In the genomic region with DNA sequence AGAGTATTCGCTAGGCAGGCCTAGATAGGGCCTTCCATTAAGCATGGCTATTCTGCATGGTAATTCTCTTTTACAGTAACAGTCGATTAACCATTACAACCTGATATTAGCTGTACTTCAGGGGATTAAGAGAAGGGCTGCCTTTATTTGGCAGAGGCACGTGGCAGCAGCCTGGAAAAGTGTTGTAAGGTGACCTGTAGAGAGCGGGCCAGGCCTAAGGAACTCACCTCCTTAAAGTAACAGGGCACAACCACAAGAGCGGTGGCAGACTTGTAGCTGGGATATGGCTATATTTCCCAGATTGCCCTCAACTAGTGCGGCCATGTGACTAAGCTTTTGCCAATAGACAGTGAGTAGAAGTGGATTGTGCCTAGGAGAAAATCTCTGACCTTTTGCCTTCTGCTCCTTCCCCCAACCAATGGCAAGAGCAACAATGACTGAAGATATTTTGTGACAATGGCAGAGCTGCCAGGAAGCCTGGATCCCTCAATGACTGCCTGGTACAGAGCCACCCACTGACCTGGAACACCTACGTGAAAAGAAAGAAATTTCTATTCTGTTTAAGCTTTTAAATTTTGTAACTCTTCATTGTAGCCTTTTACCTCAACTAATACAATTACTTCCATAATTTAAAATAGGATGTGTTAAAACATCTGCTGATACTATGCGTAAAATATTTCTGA, we compare ENCODE assay signal across 1 cellular context.
TF ChIP-seq lines count a peak whose summit lies in the region.

No MANE protein-coding gene starts in this region.

TF ChIP-seq in GM23338, 12 proteins besides CTCF, POLR2A, EP300 and RAD21 (continued from another document):
- TF ChIP-seq REST (IDR thresholded peaks at IDR 0.05; ENCODE audit: unreplicated experiment), result no peak
- no peak for TF ChIP-seq STAT1 (IDR thresholded peaks at IDR 0.05; ENCODE audit: unreplicated experiment)
- TF ChIP-seq ZNF114 (CRISPR knock-in tag; IDR thresholded peaks at IDR 0.05), result no peak
- TF ChIP-seq, protein P1, sequence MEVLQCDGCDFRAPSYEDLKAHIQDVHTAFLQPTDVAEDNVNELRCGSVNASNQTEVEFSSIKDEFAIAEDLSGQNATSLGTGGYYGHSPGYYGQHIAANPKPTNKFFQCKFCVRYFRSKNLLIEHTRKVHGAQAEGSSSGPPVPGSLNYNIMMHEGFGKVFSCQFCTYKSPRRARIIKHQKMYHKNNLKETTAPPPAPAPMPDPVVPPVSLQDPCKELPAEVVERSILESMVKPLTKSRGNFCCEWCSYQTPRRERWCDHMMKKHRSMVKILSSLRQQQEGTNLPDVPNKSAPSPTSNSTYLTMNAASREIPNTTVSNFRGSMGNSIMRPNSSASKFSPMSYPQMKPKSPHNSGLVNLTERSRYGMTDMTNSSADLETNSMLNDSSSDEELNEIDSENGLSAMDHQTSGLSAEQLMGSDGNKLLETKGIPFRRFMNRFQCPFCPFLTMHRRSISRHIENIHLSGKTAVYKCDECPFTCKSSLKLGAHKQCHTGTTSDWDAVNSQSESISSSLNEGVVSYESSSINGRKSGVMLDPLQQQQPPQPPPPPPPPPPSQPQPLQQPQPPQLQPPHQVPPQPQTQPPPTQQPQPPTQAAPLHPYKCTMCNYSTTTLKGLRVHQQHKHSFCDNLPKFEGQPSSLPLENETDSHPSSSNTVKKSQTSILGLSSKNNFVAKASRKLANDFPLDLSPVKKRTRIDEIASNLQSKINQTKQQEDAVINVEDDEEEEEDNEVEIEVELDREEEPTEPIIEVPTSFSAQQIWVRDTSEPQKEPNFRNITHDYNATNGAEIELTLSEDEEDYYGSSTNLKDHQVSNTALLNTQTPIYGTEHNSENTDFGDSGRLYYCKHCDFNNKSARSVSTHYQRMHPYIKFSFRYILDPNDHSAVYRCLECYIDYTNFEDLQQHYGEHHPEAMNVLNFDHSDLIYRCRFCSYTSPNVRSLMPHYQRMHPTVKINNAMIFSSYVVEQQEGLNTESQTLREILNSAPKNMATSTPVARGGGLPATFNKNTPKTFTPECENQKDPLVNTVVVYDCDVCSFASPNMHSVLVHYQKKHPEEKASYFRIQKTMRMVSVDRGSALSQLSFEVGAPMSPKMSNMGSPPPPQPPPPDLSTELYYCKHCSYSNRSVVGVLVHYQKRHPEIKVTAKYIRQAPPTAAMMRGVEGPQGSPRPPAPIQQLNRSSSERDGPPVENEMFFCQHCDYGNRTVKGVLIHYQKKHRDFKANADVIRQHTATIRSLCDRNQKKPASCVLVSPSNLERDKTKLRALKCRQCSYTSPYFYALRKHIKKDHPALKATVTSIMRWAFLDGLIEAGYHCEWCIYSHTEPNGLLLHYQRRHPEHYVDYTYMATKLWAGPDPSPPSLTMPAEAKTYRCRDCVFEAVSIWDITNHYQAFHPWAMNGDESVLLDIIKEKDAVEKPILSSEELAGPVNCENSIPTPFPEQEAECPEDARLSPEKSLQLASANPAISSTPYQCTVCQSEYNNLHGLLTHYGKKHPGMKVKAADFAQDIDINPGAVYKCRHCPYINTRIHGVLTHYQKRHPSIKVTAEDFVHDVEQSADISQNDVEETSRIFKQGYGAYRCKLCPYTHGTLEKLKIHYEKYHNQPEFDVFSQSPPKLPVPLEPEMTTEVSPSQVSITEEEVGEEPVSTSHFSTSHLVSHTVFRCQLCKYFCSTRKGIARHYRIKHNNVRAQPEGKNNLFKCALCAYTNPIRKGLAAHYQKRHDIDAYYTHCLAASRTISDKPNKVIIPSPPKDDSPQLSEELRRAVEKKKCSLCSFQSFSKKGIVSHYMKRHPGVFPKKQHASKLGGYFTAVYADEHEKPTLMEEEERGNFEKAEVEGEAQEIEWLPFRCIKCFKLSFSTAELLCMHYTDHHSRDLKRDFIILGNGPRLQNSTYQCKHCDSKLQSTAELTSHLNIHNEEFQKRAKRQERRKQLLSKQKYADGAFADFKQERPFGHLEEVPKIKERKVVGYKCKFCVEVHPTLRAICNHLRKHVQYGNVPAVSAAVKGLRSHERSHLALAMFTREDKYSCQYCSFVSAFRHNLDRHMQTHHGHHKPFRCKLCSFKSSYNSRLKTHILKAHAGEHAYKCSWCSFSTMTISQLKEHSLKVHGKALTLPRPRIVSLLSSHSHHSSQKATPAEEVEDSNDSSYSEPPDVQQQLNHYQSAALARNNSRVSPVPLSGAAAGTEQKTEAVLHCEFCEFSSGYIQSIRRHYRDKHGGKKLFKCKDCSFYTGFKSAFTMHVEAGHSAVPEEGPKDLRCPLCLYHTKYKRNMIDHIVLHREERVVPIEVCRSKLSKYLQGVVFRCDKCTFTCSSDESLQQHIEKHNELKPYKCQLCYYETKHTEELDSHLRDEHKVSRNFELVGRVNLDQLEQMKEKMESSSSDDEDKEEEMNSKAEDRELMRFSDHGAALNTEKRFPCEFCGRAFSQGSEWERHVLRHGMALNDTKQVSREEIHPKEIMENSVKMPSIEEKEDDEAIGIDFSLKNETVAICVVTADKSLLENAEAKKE (CRISPR knock-in tag; IDR thresholded peaks at IDR 0.05), result no peak
- TF ChIP-seq EZH2 (IDR thresholded peaks at IDR 0.05; ENCODE audit: low read depth, unreplicated experiment), result no peak
- TF ChIP-seq, protein P2, sequence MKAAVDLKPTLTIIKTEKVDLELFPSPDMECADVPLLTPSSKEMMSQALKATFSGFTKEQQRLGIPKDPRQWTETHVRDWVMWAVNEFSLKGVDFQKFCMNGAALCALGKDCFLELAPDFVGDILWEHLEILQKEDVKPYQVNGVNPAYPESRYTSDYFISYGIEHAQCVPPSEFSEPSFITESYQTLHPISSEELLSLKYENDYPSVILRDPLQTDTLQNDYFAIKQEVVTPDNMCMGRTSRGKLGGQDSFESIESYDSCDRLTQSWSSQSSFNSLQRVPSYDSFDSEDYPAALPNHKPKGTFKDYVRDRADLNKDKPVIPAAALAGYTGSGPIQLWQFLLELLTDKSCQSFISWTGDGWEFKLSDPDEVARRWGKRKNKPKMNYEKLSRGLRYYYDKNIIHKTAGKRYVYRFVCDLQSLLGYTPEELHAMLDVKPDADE (IDR thresholded peaks at IDR 0.05), result no peak
- no peak for TF ChIP-seq NANOG (IDR thresholded peaks at IDR 0.05; ENCODE audit: borderline replicate concordance)
- TF ChIP-seq JUNB (IDR thresholded peaks at IDR 0.05; ENCODE audit: unreplicated experiment), result no peak
